Comparison of ENCODE assay signal across 23 cellular contexts in genomic region chr13:112819816-112820215, GRCh38.
"Had no signal": no experiment of that assay in that cellular context is flagged by ENCODE, and none has a peak within 500 bp of the region (broad histone marks: within the 10 kb centered on the region; RNA-seq: fewer than 3 reads in every experiment).

No MANE protein-coding gene starts in this region.

- H3K27me3 Mint-ChIP-seq: activated B cell treated with CpG ODN at 0.5 μM for 24 hours; activated CD4-positive, alpha-beta T cell treated with anti-CD3 and anti-CD28 coated beads, Interleukin-2, amount 10 ng/mL, durations not matched to agents 24 days and 14 days; activated naive CD8-positive, alpha-beta T cell; activated T-helper 17 cell treated with anti-CD3 and anti-CD28 coated beads, Interleukin-2, amount 50 U/mL, for 72 hours; T-helper 17 cell had no signal

- H3K4me3 Mint-ChIP-seq: activated B cell treated with CpG ODN at 0.5 μM for 24 hours; activated CD4-positive, alpha-beta T cell treated with anti-CD3 and anti-CD28 coated beads, Interleukin-2, amount 10 ng/mL, durations not matched to agents 24 days and 14 days; activated naive CD4-positive, alpha-beta T cell treated with anti-CD3 and anti-CD28 coated beads for 36 hours; activated naive CD8-positive, alpha-beta T cell; activated T-helper 17 cell treated with anti-CD3 and anti-CD28 coated beads, Interleukin-2, amount 50 U/mL, for 72 hours; T-helper 17 cell had no signal

- DNase-seq: activated B cell treated with CpG ODN at 0.5 μM for 24 hours; activated CD4-positive, alpha-beta T cell treated with anti-CD3 and anti-CD28 coated beads for 1 hour; activated CD4-positive, alpha-beta T cell treated with anti-CD3 and anti-CD28 coated beads, Interleukin-2, amount 10 ng/mL, durations not matched to agents 24 days and 14 days; activated CD4-positive, alpha-beta T cell treated with anti-CD3 and anti-CD28 coated beads, Interleukin-2, amount 50 U/mL, for 48 hours; activated gamma-delta T cell; activated naive CD4-positive, alpha-beta T cell treated with anti-CD3 and anti-CD28 coated beads for 36 hours; activated T-cell treated with anti-CD3 and anti-CD28 coated beads for 4 hours; activated T-cell treated with anti-CD3 and anti-CD28 coated beads, Interleukin-2, amount 50 U/mL, for 48 hours; NCI-H1105; NCI-H1436; NCI-H1694 treated with DMSO at 0.1 percent for 48 hours; NCI-H2029 treated with DMSO at 0.1 percent for 48 hours; NCI-H345; NCI-H510A; NCI-H69; NK-92 treated with Interleukin-12 subunit alpha and Interleukin-12 subunit beta, amount 100 ng/mL, for 24 hours; PC-3; SIG-M5; T-helper 17 cell; T1000 had no signal

- ATAC-seq: activated T-helper 17 cell treated with anti-CD3 and anti-CD28 coated beads, Interleukin-2, amount 50 U/mL, for 72 hours; PC-3; T-helper 17 cell had no signal

- H3K27ac Mint-ChIP-seq: activated B cell treated with CpG ODN at 0.5 μM for 24 hours; activated CD4-positive, alpha-beta T cell treated with anti-CD3 and anti-CD28 coated beads, Interleukin-2, amount 10 ng/mL, durations not matched to agents 24 days and 14 days; activated naive CD4-positive, alpha-beta T cell treated with anti-CD3 and anti-CD28 coated beads for 36 hours; activated naive CD8-positive, alpha-beta T cell; activated T-helper 17 cell treated with anti-CD3 and anti-CD28 coated beads, Interleukin-2, amount 50 U/mL, for 72 hours; T-helper 17 cell had no signal

- H3K9me3 Mint-ChIP-seq: activated B cell treated with CpG ODN at 0.5 μM for 24 hours; activated CD4-positive, alpha-beta T cell treated with anti-CD3 and anti-CD28 coated beads, Interleukin-2, amount 10 ng/mL, durations not matched to agents 24 days and 14 days; activated naive CD4-positive, alpha-beta T cell treated with anti-CD3 and anti-CD28 coated beads for 36 hours; activated T-helper 17 cell treated with anti-CD3 and anti-CD28 coated beads, Interleukin-2, amount 50 U/mL, for 72 hours had no signal

- H3K27ac ChIP-seq: KMS-11 had no signal

- H3K4me1 Mint-ChIP-seq: activated B cell treated with CpG ODN at 0.5 μM for 24 hours; activated CD4-positive, alpha-beta T cell treated with anti-CD3 and anti-CD28 coated beads, Interleukin-2, amount 10 ng/mL, durations not matched to agents 24 days and 14 days; activated T-helper 17 cell treated with anti-CD3 and anti-CD28 coated beads, Interleukin-2, amount 50 U/mL, for 72 hours had no signal
